13 cellular contexts compared by ENCODE assay signal in genomic region chr18:59848002-59848401, GRCh38. TPM values are rescaled to one million over a fixed set of nuclear protein-coding genes. Genes with fewer than 3 reads are reported as not detected.
DNase-seq lines count a peak whose midpoint lies in the region; ATAC-seq and TF ChIP-seq lines count a peak whose summit lies in the region.
"Had no signal": no experiment of that assay in that cellular context is flagged by ENCODE, and none has a peak within 500 bp of the region (broad histone marks: within the 10 kb centered on the region; RNA-seq: fewer than 3 reads in every experiment).

No MANE protein-coding gene starts in this region.

- ATAC-seq in GM21717 (IDR thresholded peaks at IDR 0.05; ENCODE audit: unreplicated experiment), result peak; percentile 38
- ATAC-seq: heart left ventricle had no signal

- H3K4me1 ChIP-seq in thyroid gland, result no peaks in the 10 kb centered on the region

- TF ChIP-seq POLR2A in thyroid gland (IDR thresholded peaks at IDR 0.05), result no peak

- no peak for TF ChIP-seq CTCF in epithelial cell of esophagus (IDR thresholded peaks at IDR 0.05; ENCODE audit: insufficient read depth, low read depth, low read length, missing control alignments)
- TF ChIP-seq CTCF in thyroid gland (IDR thresholded peaks at IDR 0.05), result no peak

- H3K27me3 ChIP-seq in thyroid gland, result no peaks in the 10 kb centered on the region
- H3K27me3 ChIP-seq: SJSA1 had no signal

- 73 to 84% methylated on average over 4 of the region's 4 CpGs for WGBS in thyroid gland, 2 donors

- peak; percentile 13 to 64 (median 36) for DNase-seq in NCI-H1417 (lab: John Stamatoyannopoulos, UW)
- no peak for DNase-seq in NCI-H1417 treated with DMSO at 0.1 percent for 48 hours (lab: John Stamatoyannopoulos, UW)
- peak; percentile 47 for DNase-seq in NCI-H1105 (lab: John Stamatoyannopoulos, UW)
- DNase-seq in epithelial cell of esophagus (ENCODE audit: low read depth), result peak; percentile 35
- no peak for DNase-seq in NCI-H128 (lab: John Stamatoyannopoulos, UW; ENCODE audit: unreplicated experiment)
- no peak for DNase-seq in NCI-H2081 (lab: John Stamatoyannopoulos, UW)
- no peak for DNase-seq in thyroid gland
- DNase-seq: activated CD4-positive, alpha-beta T cell treated with anti-CD3 and anti-CD28 coated beads for 4 hours; heart left ventricle; NCI-H2029 treated with DMSO at 0.1 percent for 48 hours had no signal

- no peak overlapping the region for H3K4me3 ChIP-seq in epithelial cell of esophagus (ENCODE audit: low read length)
- no peak overlapping the region for H3K4me3 ChIP-seq in thyroid gland (replicated peaks in 1 of 3)
- H3K4me3 ChIP-seq: heart left ventricle had no signal

- H3K27ac ChIP-seq in thyroid gland, result no peak overlapping the region
- H3K27ac ChIP-seq: 22Rv1, heart left ventricle had no signal

- intact Hi-C loops in thyroid gland (cut with DNase I), result no loop called here

- no peaks in the 10 kb centered on the region for H3K36me3 ChIP-seq in thyroid gland
- H3K36me3 ChIP-seq: heart left ventricle, SJSA1 had no signal

- no peaks in the 10 kb centered on the region for H3K9me3 ChIP-seq in thyroid gland
- H3K9me3 ChIP-seq: heart left ventricle, SJSA1 had no signal

RNA-seq across cellular contexts. Expression of gene PMAIP1, which starts 51.8 kb away (rescaled TPM):
- 1 to 10 TPM; 1.1 to 2.3 (median 1.6) TPM for total RNA-seq in thyroid gland

Comparison
In these comparisons a context has a peak if more than half of its experiments do, and no peak if none do; other contexts are left out.
1. DNase-seq: peak in NCI-H1417 (3 of 3), NCI-H1105 (single experiment) and epithelial cell of esophagus (single experiment); none in NCI-H1417 treated with DMSO at 0.1 percent for 48 hours (single experiment), NCI-H128 (single experiment), NCI-H2081 (0 of 2) and thyroid gland (0 of 2).